In genomic region chr4:78772526-78773084, GRCh38 we compare ENCODE assay signal across 15 cellular contexts. TPM values are rescaled to one million over a fixed set of nuclear protein-coding genes. Genes with fewer than 3 reads are reported as not detected.
DNase-seq lines count a peak whose midpoint lies in the region; ATAC-seq, FAIRE-seq and TF ChIP-seq lines count a peak whose summit lies in the region.
"Had no signal": no experiment of that assay in that cellular context is flagged by ENCODE, and none has a peak within 500 bp of the region (broad histone marks: within the 10 kb centered on the region; RNA-seq: fewer than 3 reads in every experiment).

No MANE protein-coding gene starts in this region.

- no peak overlapping the region for H2AFZ ChIP-seq in OCI-LY1 (ENCODE audit: low read length)
- no peak overlapping the region for H2AFZ ChIP-seq in GM12878 (ENCODE audit: control insufficient read depth, low read depth, low read length)
- H2AFZ ChIP-seq: GM23248 had no signal

- intact Hi-C loops in GM12878 (cut with micrococcal nuclease; ENCODE audit: unreplicated experiment) = no loop called here

- H3K27me3 ChIP-seq in OCI-LY1 (ENCODE audit: insufficient read depth, low read length) (no peaks in the 10 kb centered on the region), GM12878 (replicated peaks in 1 of 2; ENCODE audit: control insufficient read depth in 2 of 2, insufficient read depth in 2 of 2, low read length in 1 of 2) (no peaks in the 10 kb centered on the region)
- H3K27me3 ChIP-seq: BLaER1 treated with 17β-estradiol and CSF1 and Interleukin-3, amounts not matched to agents 10 nM and 100 nM had no signal

- ATAC-seq in GM12878 (no peak), GM21515 (IDR thresholded peaks at IDR 0.05; ENCODE audit: unreplicated experiment) (no peak), GM21528 (IDR thresholded peaks at IDR 0.05; ENCODE audit: low FRiP score, unreplicated experiment) (no peak)
- ATAC-seq in stimulated activated memory B cell treated with anti-CD40 and anti-IgM and Interleukin-4, amounts not matched to agents 10 μg/mL and 1 μg/mL and 100 μg/mL, for 72 hours = no peak
- ATAC-seq: CD8-positive, alpha-beta T cell had no signal

- no peak for TF ChIP-seq EP300 in GM12878 (IDR thresholded peaks at IDR 0.05; ENCODE audit: borderline replicate concordance in 1 of 2, control insufficient read depth in 1 of 2, low read depth in 2 of 2, low read length in 2 of 2)

- no peak for TF ChIP-seq RAD21 in GM12878 (IDR thresholded peaks at IDR 0.05; ENCODE audit: insufficient read depth, low read depth, low read length)

- H3K79me2 ChIP-seq in OCI-LY1 (ENCODE audit: insufficient read depth, low read length) (peaks cover 10% of the 10 kb centered on the region), GM12878 (ENCODE audit: control insufficient read depth, insufficient read depth, low read length) (peaks cover 16% of the 10 kb centered on the region)

- H3K4me2 ChIP-seq in OCI-LY1 (ENCODE audit: low read length) (no peak overlapping the region), GM12878 (ENCODE audit: control insufficient read depth, insufficient read depth) (no peak overlapping the region; the same call in 1 of the 2 replicates)
- H3K4me2 ChIP-seq: BLaER1 treated with 17β-estradiol and CSF1 and Interleukin-3, amounts not matched to agents 10 nM and 100 nM had no signal

- TF ChIP-seq CTCF in OCI-LY1 (IDR thresholded peaks at IDR 0.05; ENCODE audit: low read length) (no peak), GM12878 (IDR thresholded peaks at IDR 0.05 in 2 of 3, conservative IDR thresholded peaks at IDR 0.05 in 1 of 3; ENCODE audit: control insufficient read depth in 2 of 3, extremely low read depth in 1 of 3, insufficient read depth in 1 of 3, low read depth in 3 of 3, low read length in 3 of 3) (no peak)

- H3K4me3 ChIP-seq in OCI-LY1 (ENCODE audit: low read depth, low read length, poor library complexity, severe bottlenecking) (no peak overlapping the region), GM12878 (no peak overlapping the region)
- H3K4me3 ChIP-seq: BLaER1 treated with 17β-estradiol and CSF1 and Interleukin-3, amounts not matched to agents 10 nM and 100 nM; GM23248; HAP-1 had no signal

- H3K9me3 Mint-ChIP-seq in stimulated activated memory B cell treated with anti-CD40 and anti-IgM and Interleukin-4, amounts not matched to agents 10 μg/mL and 1 μg/mL and 100 μg/mL, for 72 hours = no peaks in the 10 kb centered on the region
- H3K9me3 Mint-ChIP-seq: CD8-positive, alpha-beta T cell had no signal

- POLR2A ChIA-PET in GM12878 (lab: Charles Lee) = interaction anchor here (1.0 kb wide), 1 partner anchor 117 kb away, joined by 3 read pairs; no protein-coding TSS in a partner anchor

- peak overlapping the region; percentile 35 for H3K27ac Mint-ChIP-seq in stimulated activated memory B cell treated with anti-CD40 and anti-IgM and Interleukin-4, amounts not matched to agents 10 μg/mL and 1 μg/mL and 100 μg/mL, for 72 hours
- H3K27ac Mint-ChIP-seq: CD8-positive, alpha-beta T cell had no signal

- TF ChIP-seq POLR2A in GM12878 (IDR thresholded peaks at IDR 0.05; ENCODE audit: low read depth, low read length) = no peak

- no peak overlapping the region for H3K9ac ChIP-seq in OCI-LY1 (ENCODE audit: low read length)
- no peak overlapping the region for H3K9ac ChIP-seq in GM12878 (ENCODE audit: control insufficient read depth, insufficient read depth, low read length)
- H3K9ac ChIP-seq: BLaER1 treated with 17β-estradiol and CSF1 and Interleukin-3, amounts not matched to agents 10 nM and 100 nM; GM23248 had no signal

- peaks cover 25% of the 10 kb centered on the region for H3K4me1 ChIP-seq in OCI-LY1 (ENCODE audit: insufficient read depth, low read length, severe bottlenecking)
- H3K4me1 ChIP-seq in GM12878 (ENCODE audit: control insufficient read depth, insufficient read depth, low read length) = peaks cover 20% of the 10 kb centered on the region

- no peak overlapping the region for H3K4me3 Mint-ChIP-seq in stimulated activated memory B cell treated with anti-CD40 and anti-IgM and Interleukin-4, amounts not matched to agents 10 μg/mL and 1 μg/mL and 100 μg/mL, for 72 hours
- H3K4me3 Mint-ChIP-seq: B cell; CD8-positive, alpha-beta T cell had no signal

- 51% methylated on average over 4 of the region's 4 CpGs for WGBS in GM12878 (ENCODE audit: insufficient coverage, insufficient replicate concordance, low lambda C conversion rate, missing lambda C conversion rate)

- no peaks in the 10 kb centered on the region for H3K36me3 ChIP-seq in OCI-LY1 (ENCODE audit: insufficient read depth, low read length)
- H3K36me3 ChIP-seq in GM12878 (ENCODE audit: control insufficient read depth in 2 of 2, insufficient read depth in 2 of 2, low read length in 1 of 2) = no peaks in the 10 kb centered on the region
- H3K36me3 ChIP-seq: BLaER1 treated with 17β-estradiol and CSF1 and Interleukin-3, amounts not matched to agents 10 nM and 100 nM; HAP-1 had no signal

- no peaks in the 10 kb centered on the region for H3K36me3 Mint-ChIP-seq in stimulated activated memory B cell treated with anti-CD40 and anti-IgM and Interleukin-4, amounts not matched to agents 10 μg/mL and 1 μg/mL and 100 μg/mL, for 72 hours

- peak; percentile 23 for FAIRE-seq in GM12878 (lab: Jason Lieb, UNC)

- no peaks in the 10 kb centered on the region for H3K9me3 ChIP-seq in OCI-LY1 (ENCODE audit: low read length)
- H3K9me3 ChIP-seq in GM12878 (replicated peaks; ENCODE audit: control insufficient read depth, insufficient read depth, low read length) = no peaks in the 10 kb centered on the region
- H3K9me3 ChIP-seq: BLaER1 treated with 17β-estradiol and CSF1 and Interleukin-3, amounts not matched to agents 10 nM and 100 nM; HAP-1 had no signal

- no peaks in the 10 kb centered on the region for H3K9me2 ChIP-seq in OCI-LY1 (ENCODE audit: low read depth, low read length)

- H3F3A ChIP-seq in OCI-LY1 (ENCODE audit: insufficient read depth, low read length) = no peaks in the 10 kb centered on the region

- H3K4me1 Mint-ChIP-seq in stimulated activated memory B cell treated with anti-CD40 and anti-IgM and Interleukin-4, amounts not matched to agents 10 μg/mL and 1 μg/mL and 100 μg/mL, for 72 hours = peaks cover 30% of the 10 kb centered on the region

- H4K20me1 ChIP-seq in OCI-LY1 (ENCODE audit: insufficient read depth, low read length) = no peaks in the 10 kb centered on the region
- no peaks in the 10 kb centered on the region for H4K20me1 ChIP-seq in GM12878 (ENCODE audit: control insufficient read depth, insufficient read depth)

- SMC1A ChIA-PET in GM12878 (lab: Charles Lee; ENCODE audit: uncharacterized antibody, unreplicated experiment) = interaction anchor here (2.4 to 3.7 kb wide), 2 partner anchors 16 to 20 kb away, joined by 7 to 28 read pairs; no protein-coding TSS in a partner anchor

- BruUV-seq in GM12878 (replicated peaks; lab: Mats Ljungman, UMichigan) = no TSS peak

- peak overlapping the region; percentile 28 for H3K27ac ChIP-seq in OCI-LY1 (ENCODE audit: low read depth, low read length, poor library complexity, severe bottlenecking)
- H3K27ac ChIP-seq in GM12878 (ENCODE audit: control insufficient read depth, insufficient read depth) = no peak overlapping the region
- H3K27ac ChIP-seq: BLaER1 treated with 17β-estradiol and CSF1 and Interleukin-3, amounts not matched to agents 10 nM and 100 nM; GM23248 had no signal

- in situ Hi-C loops in GM12878 (cut with MboI) = loop anchor here (25.0 kb wide), 1 partner anchor 1290 kb away; the partner anchor contains the start of gene ANTXR2

- peak; percentile 15 for DNase-seq in SK-N-DZ (ENCODE audit: low spot score)
- no peak for DNase-seq in GM12878 (ENCODE audit: low read depth, low spot score)
- DNase-seq in T-helper 2 cell = no peak
- DNase-seq: Calu3; CD8-positive, alpha-beta T cell; DMS79 treated with DMSO at 0.1 percent for 48 hours; GF-D8; GM23248 had no signal

- RAD21 ChIA-PET in GM12878 (lab: Charles Lee; ENCODE audit: unreplicated experiment) = interaction anchor here (1.9 to 2.1 kb wide), 2 partner anchors 21 to 139 kb away, joined by 9 read pairs; no protein-coding TSS in a partner anchor

- CTCF ChIA-PET in GM12878 (lab: Yijun Ruan, JAX) = interaction anchor here (1.6 kb wide), 1 partner anchor 21 kb away, joined by 3 read pairs; no protein-coding TSS in a partner anchor

- no peaks in the 10 kb centered on the region for H3K27me3 Mint-ChIP-seq in stimulated activated memory B cell treated with anti-CD40 and anti-IgM and Interleukin-4, amounts not matched to agents 10 μg/mL and 1 μg/mL and 100 μg/mL, for 72 hours
- H3K27me3 Mint-ChIP-seq: B cell had no signal

TF ChIP-seq in GM12878, 131 proteins besides CTCF, POLR2A, EP300 and RAD21 (continues in another document):
- TF ChIP-seq IKZF1 (conservative IDR thresholded peaks at IDR 0.05) (0 out of 2 replicates have a peak, but pooled peaks have one; percentile 34), EED (IDR thresholded peaks at IDR 0.05; ENCODE audit: low read depth) (no peak), MAX (IDR thresholded peaks at IDR 0.05; ENCODE audit: low read depth, low read length) (no peak), NRF1 (conservative IDR thresholded peaks at IDR 0.05; ENCODE audit: low read depth, low read length) (no peak), DPF2 (IDR thresholded peaks at IDR 0.05) (0 out of 2 replicates have a peak, but pooled peaks have one; percentile 22), TARDBP (IDR thresholded peaks at IDR 0.05; ENCODE audit: borderline replicate concordance) (no peak)

RNA-seq across cellular contexts. Expression of gene BMP2K, which starts 3.5 kb away (rescaled TPM):
- 11.5 and 20.4 TPM in 2 replicates for polyA plus RNA-seq in SK-N-DZ (2014; cell fraction: cytosol; rRNA removed)
- 14.7 and 24.3 TPM in 2 replicates for polyA plus RNA-seq in SK-N-DZ (2014; cell fraction: nucleus; rRNA removed)
- total RNA-seq in GM12878 (2013; cell fraction: nucleolus; rRNA removed) = 264 and 275 TPM in 2 replicates
- total RNA-seq in GM12878 (2014; rRNA removed) = 36.3 and 41.1 TPM in 2 replicates
- total RNA-seq in GM12878 (2014; rRNA removed; fragmentation: Illumina TruSeq; extraction: Trizol) = 36.0 and 36.2 TPM in 2 replicates
- total RNA-seq in GM12878 (2021) = 24.9 and 25.6 TPM in 2 replicates
- 2.5 TPM for polyA plus RNA-seq in GM12878 (2011; ENCODE audit: low read depth)
- polyA plus RNA-seq in GM12878 (2011; rRNA removed) = 84.6 and 87.0 TPM in 2 replicates
- polyA plus RNA-seq in GM12878 (2011; cell fraction: cytosol; rRNA removed) = 37.7 and 39.0 TPM in 2 replicates
- polyA plus RNA-seq in GM12878 (2011; cell fraction: nucleus; rRNA removed) = 123 and 134 TPM in 2 replicates
- polyA plus RNA-seq in GM12878 (2012) = 7.6 and 8.8 TPM in 2 replicates
- 27.3 and 35.5 TPM in 2 replicates for polyA plus RNA-seq in GM12878 (2014; fragmentation: Illumina TruSeq; extraction: Trizol)
- polyA plus RNA-seq in GM12878 (2014; fragmentation: Nextera tagmentation; extraction: Ambion mirVana) = 1 to 10 TPM; 5.4 to 8.6 TPM
- 18.2 and 24.6 TPM in 2 replicates for polyA plus RNA-seq in GM12878 (2014; rRNA removed)
- polyA plus RNA-seq in GM12878 (2016; fragmentation: Nextera tagmentation; extraction: Ambion mirVana) = 10 to 100 TPM in 1 of 2 experiments, 1 to 10 TPM in 1; 3.3 to 11.3 TPM
- 131 and 158 TPM in 2 replicates for polyA minus RNA-seq in GM12878 (2011; rRNA and poly(A)+ RNA removed)
- polyA minus RNA-seq in GM12878 (2011; cell fraction: cytosol; rRNA and poly(A)+ RNA removed) = 27.3 and 36.6 TPM in 2 replicates
- 180 and 273 TPM in 2 replicates for polyA minus RNA-seq in GM12878 (2011; cell fraction: nucleus; rRNA and poly(A)+ RNA removed)
